ENCODE assay signal across 1 cellular context in genomic region chr10:27099448-27099847, GRCh38.
TF ChIP-seq lines count a peak whose summit lies in the region.

No MANE protein-coding gene starts in this region.

TF ChIP-seq in H1, 55 proteins besides CTCF, POLR2A, EP300 and RAD21:
- TF ChIP-seq USF2 (IDR thresholded peaks at IDR 0.05; ENCODE audit: low read length): no peak
- no peak for TF ChIP-seq CBX5 (IDR thresholded peaks at IDR 0.05; ENCODE audit: low read depth, low read length)
- TF ChIP-seq ATF2 (IDR thresholded peaks at IDR 0.05; ENCODE audit: low read length): no peak
- no peak for TF ChIP-seq NANOG (IDR thresholded peaks at IDR 0.05; ENCODE audit: insufficient read depth, low read depth, low read length, poor library complexity, severe bottlenecking)
- no peak for TF ChIP-seq CTBP2 (IDR thresholded peaks at IDR 0.05; ENCODE audit: borderline replicate concordance, insufficient read depth, insufficient read length, low read length)
- no peak for TF ChIP-seq FOSL1 (IDR thresholded peaks at IDR 0.05; ENCODE audit: insufficient read depth, low read depth, low read length)
TF ChIP-seq in H1: peak in this region for 0.
